ENCODE assay signal across 16 cellular contexts in genomic region chr15:67172172-67172571, GRCh38.
A peak's percentile ranks its signal among the peaks of the same experiment; 100 is the strongest.
DNase-seq lines count a peak whose midpoint lies in the region; ATAC-seq, FAIRE-seq and TF ChIP-seq lines count a peak whose summit lies in the region.
"Had no signal": no experiment of that assay in that cellular context is flagged by ENCODE, and none has a peak within 500 bp of the region (broad histone marks: within the 10 kb centered on the region; RNA-seq: fewer than 3 reads in every experiment).

No MANE protein-coding gene starts in this region.

- H3K9me2 ChIP-seq in PC-9 (ENCODE audit: insufficient read depth), result no peaks in the 10 kb centered on the region

- H3K4me2 ChIP-seq in PC-9, result no peak overlapping the region
- H3K4me2 ChIP-seq in endothelial cell of umbilical vein (ENCODE audit: insufficient read depth, low read length), result no peak overlapping the region

- TF ChIP-seq POLR2A in endothelial cell of umbilical vein (IDR thresholded peaks at IDR 0.05; ENCODE audit: low read depth, low read length) (no peak), GM12892 (IDR thresholded peaks at IDR 0.05; ENCODE audit: low read depth, low read length) (no peak)

- H3K27me3 ChIP-seq in PC-9 (ENCODE audit: insufficient read depth, low read depth), result no peaks in the 10 kb centered on the region
- no peaks in the 10 kb centered on the region for H3K27me3 ChIP-seq in endothelial cell of umbilical vein (ENCODE audit: control insufficient read depth in 2 of 2, insufficient read depth in 2 of 2, low read length in 2 of 2)
- no peaks in the 10 kb centered on the region for H3K27me3 ChIP-seq in tibial artery
- H3K27me3 ChIP-seq: esophagus squamous epithelium, upper lobe of left lung had no signal

- CTCF ChIA-PET in PC-9 (lab: Charles Lee) (no interaction called here), endothelial cell of umbilical vein (lab: Charles Lee) (no interaction called here)

- H4K20me1 ChIP-seq in PC-9 (ENCODE audit: insufficient read depth) (no peaks in the 10 kb centered on the region), endothelial cell of umbilical vein (replicated peaks; ENCODE audit: control insufficient read depth, extremely low read depth, insufficient read depth, low read length) (no peaks in the 10 kb centered on the region)

- dilution Hi-C loops in endothelial cell of umbilical vein (cut with MboI; ENCODE audit: extremely low pct_ligation_motif_present, low sequenced_read_pairs), result no loop called here

- H3K9me3 ChIP-seq in PC-9 (ENCODE audit: insufficient read depth, low read depth) (no peaks in the 10 kb centered on the region), endothelial cell of umbilical vein (replicated peaks; ENCODE audit: control insufficient read depth, insufficient read depth, low read length) (no peaks in the 10 kb centered on the region), tibial artery (no peaks in the 10 kb centered on the region)
- H3K9me3 ChIP-seq: esophagus squamous epithelium, upper lobe of left lung had no signal

- peak overlapping the region; percentile 85 for H3K27ac ChIP-seq in PC-9
- peak overlapping the region; percentile 16 for H3K27ac ChIP-seq in endothelial cell of umbilical vein (ENCODE audit: insufficient read depth, low read depth, low read length)
- H3K27ac ChIP-seq in tibial artery, result no peak overlapping the region
- H3K27ac ChIP-seq: C4-2B, esophagus squamous epithelium, parathyroid adenoma, upper lobe of left lung had no signal

- DNase-seq in stimulated activated CD4-positive, alpha-beta T cell treated with anti-CD3 and anti-CD28 coated beads, Interleukin-1b, Interleukin-23, amount 100 ng/mL, for 48 hours, result peak; percentile 72
- DNase-seq in stimulated activated CD4-positive, alpha-beta T cell treated with anti-CD3 and anti-CD28 coated beads, Interleukin-12 subunit alpha, Interleukin-12 subunit beta, amount 100 ng/mL, for 4 hours, result no peak
- DNase-seq in PC-9 (no peak), endothelial cell of umbilical vein (ENCODE audit: low read depth, low spot score) (no peak), tibial artery (peak; percentile 12 to 65), NCI-H748 (lab: John Stamatoyannopoulos, UW; ENCODE audit: unreplicated experiment) (no peak), GM12892 (ENCODE audit: insufficient read length) (no peak)
- DNase-seq: dermis blood vessel endothelial cell, esophagus squamous epithelium, left colon, NCI-H2029 treated with DMSO at 0.1 percent for 48 hours, NCI-H69, upper lobe of left lung had no signal

- H3K4me1 ChIP-seq in PC-9 (replicated peaks; ENCODE audit: insufficient read depth) (peaks cover 38% of the 10 kb centered on the region), endothelial cell of umbilical vein (ENCODE audit: control insufficient read depth, extremely low read depth, insufficient read depth, low read length) (peaks cover 43% of the 10 kb centered on the region), tibial artery (peaks cover 0 to 39% (median 28%) of the 10 kb centered on the region in 4 donors)

- H3K9me1 ChIP-seq in endothelial cell of umbilical vein (replicated peaks; ENCODE audit: control insufficient read depth, extremely low read depth, insufficient read depth, low read length), result no peaks in the 10 kb centered on the region

- peaks cover 20% of the 10 kb centered on the region for H3K36me3 ChIP-seq in PC-9 (ENCODE audit: low read depth)
- H3K36me3 ChIP-seq in endothelial cell of umbilical vein (ENCODE audit: control insufficient read depth in 2 of 2, extremely low read depth in 1 of 2, insufficient read depth in 2 of 2, low read length in 2 of 2), result peaks cover 14 to 26% of the 10 kb centered on the region in 2 experiments
- peaks cover 0 to 49% (median 38%) of the 10 kb centered on the region in 3 donors for H3K36me3 ChIP-seq in tibial artery

- BruUV-seq in PC-9 (replicated peaks; lab: Mats Ljungman, UMichigan) (no TSS peak), endothelial cell of umbilical vein (replicated peaks; lab: Mats Ljungman, UMichigan) (no TSS peak)

- ATAC-seq in GM21447 (IDR thresholded peaks at IDR 0.05; ENCODE audit: unreplicated experiment), result no peak
- ATAC-seq: left colon had no signal

- H2AFZ ChIP-seq in PC-9 (no peak overlapping the region), endothelial cell of umbilical vein (ENCODE audit: low read depth, low read length) (no peak overlapping the region)
- H2AFZ ChIP-seq: parathyroid adenoma had no signal

- H3K79me2 ChIP-seq in PC-9 (ENCODE audit: low read depth), result peaks cover 47% of the 10 kb centered on the region
- peaks cover 75% of the 10 kb centered on the region for H3K79me2 ChIP-seq in endothelial cell of umbilical vein (ENCODE audit: control insufficient read depth, insufficient read depth, low read length)
- H3K79me2 ChIP-seq: parathyroid adenoma had no signal

- H3K9ac ChIP-seq in endothelial cell of umbilical vein (replicated peaks; ENCODE audit: extremely low read depth, insufficient read depth, low read length), result no peak overlapping the region
- H3K9ac ChIP-seq: parathyroid adenoma had no signal

- H3F3A ChIP-seq in PC-9 (ENCODE audit: insufficient read depth, low read depth), result peaks cover 65% of the 10 kb centered on the region

- no peak for FAIRE-seq in endothelial cell of umbilical vein (lab: Jason Lieb, UNC)
- no peak for FAIRE-seq in GM12892 (lab: Jason Lieb, UNC)

- POLR2A ChIA-PET in PC-9 (lab: Charles Lee; ENCODE audit: unreplicated experiment), result no interaction called here
- POLR2A ChIA-PET in endothelial cell of umbilical vein (lab: Charles Lee), result no interaction called here

- no peak for TF ChIP-seq CTCF in PC-9 (conservative IDR thresholded peaks at IDR 0.05)
- no peak for TF ChIP-seq CTCF in endothelial cell of umbilical vein (IDR thresholded peaks at IDR 0.05; ENCODE audit: extremely low read depth in 1 of 2, insufficient read depth in 1 of 2, low read depth in 1 of 2, low read length in 2 of 2)
- no peak for TF ChIP-seq CTCF in tibial artery (IDR thresholded peaks at IDR 0.05)

- no peak overlapping the region for H3K4me3 ChIP-seq in PC-9
- no peak overlapping the region for H3K4me3 ChIP-seq in endothelial cell of umbilical vein (replicated peaks in 1 of 3; ENCODE audit: insufficient read depth in 1 of 3, low read depth in 1 of 3, low read length in 3 of 3)
- no peak overlapping the region for H3K4me3 ChIP-seq in tibial artery
- H3K4me3 ChIP-seq: esophagus squamous epithelium, upper lobe of left lung had no signal

- intact Hi-C loops in PC-9 (cut with micrococcal nuclease; ENCODE audit: unreplicated experiment) (no loop called here), endothelial cell of umbilical vein (cut with micrococcal nuclease) (no loop called here), tibial artery (cut with DNase I; ENCODE audit: low total_unique reads) (no loop called here)

TF ChIP-seq in endothelial cell of umbilical vein, 7 proteins besides CTCF, POLR2A, EP300 and RAD21:
- TF ChIP-seq JUN (IDR thresholded peaks at IDR 0.05; ENCODE audit: borderline replicate concordance, insufficient read depth, insufficient read length, low read depth), result no peak

Comparison
In these comparisons a context has a peak if more than half of its experiments do, and no peak if none do; other contexts are left out.
1. DNase-seq: peak in stimulated activated CD4-positive, alpha-beta T cell treated with anti-CD3 and anti-CD28 coated beads, Interleukin-1b, Interleukin-23, amount 100 ng/mL, for 48 hours (single experiment) and tibial artery (2 of 2); none in stimulated activated CD4-positive, alpha-beta T cell treated with anti-CD3 and anti-CD28 coated beads, Interleukin-12 subunit alpha, Interleukin-12 subunit beta, amount 100 ng/mL, for 4 hours (single experiment), PC-9 (0 of 2), endothelial cell of umbilical vein (single experiment), NCI-H748 (single experiment) and GM12892 (single experiment).
2. H3K27ac ChIP-seq: peak in PC-9 (single experiment) and endothelial cell of umbilical vein (single experiment); none in tibial artery (0 of 2).